In the genomic region with DNA sequence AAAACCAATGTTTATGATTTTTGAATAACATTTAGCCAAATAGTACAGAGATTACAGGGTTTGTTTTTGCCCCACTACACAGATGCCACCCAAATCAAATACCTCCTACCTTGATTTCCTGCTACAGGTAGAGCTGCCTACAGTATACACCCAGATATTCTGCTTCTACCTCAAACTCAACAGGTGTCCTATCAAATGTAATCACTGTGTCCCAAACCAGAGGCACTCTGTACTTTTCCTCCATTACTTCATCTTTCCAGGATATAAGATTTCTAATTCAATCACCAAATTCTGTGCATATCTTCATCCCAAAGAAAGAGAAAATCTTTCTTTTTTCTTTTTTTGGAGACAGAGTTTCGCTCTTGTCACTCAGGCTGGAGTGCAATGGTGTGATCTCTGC, we compare ENCODE assay signal across 20 cellular contexts. TPM values are rescaled to one million over a fixed set of nuclear protein-coding genes. Genes with fewer than 3 reads are reported as not detected.
DNase-seq lines count a peak whose midpoint lies in the region; ATAC-seq and TF ChIP-seq lines count a peak whose summit lies in the region.
"Had no signal": no experiment of that assay in that cellular context is flagged by ENCODE, and none has a peak within 500 bp of the region (broad histone marks: within the 10 kb centered on the region; RNA-seq: fewer than 3 reads in every experiment).

No MANE protein-coding gene starts in this region.

- H3K27me3 Mint-ChIP-seq in activated T-cell treated with anti-CD3 and anti-CD28 coated beads, Interleukin-2, amount 50 U/mL, for 4 hours (ENCODE audit: low read depth), result no peaks in the 10 kb centered on the region
- H3K27me3 Mint-ChIP-seq: activated naive CD8-positive, alpha-beta T cell treated with anti-CD3 and anti-CD28 coated beads, Interleukin-2, amount 10 ng/mL, durations not matched to agents 7 days and 5 days; dendritic cell treated with granulocyte-macrophage colony-stimulating factor and Interleukin-4, amounts not matched to agents 40 ng/mL and 50 ng/mL, for 4 days had no signal

- H3K36me3 ChIP-seq in Loucy (ENCODE audit: insufficient read depth, low read length) (peaks cover 66% of the 10 kb centered on the region), endocrine pancreas (ENCODE audit: control insufficient read depth, insufficient read depth, low read length) (peaks cover 6% of the 10 kb centered on the region), left lung (peaks cover 0 to 57% of the 10 kb centered on the region in 2 donors), vagina (peaks cover 0 to 28% of the 10 kb centered on the region in 2 donors)

- TF ChIP-seq POLR2A in vagina (IDR thresholded peaks at IDR 0.05), result no peak

- H3K9me3 Mint-ChIP-seq in activated T-cell treated with anti-CD3 and anti-CD28 coated beads, Interleukin-2, amount 50 U/mL, for 4 hours, result no peaks in the 10 kb centered on the region
- no peaks in the 10 kb centered on the region for H3K9me3 Mint-ChIP-seq in stimulated activated effector memory CD8-positive, alpha-beta T cell treated with anti-CD3 and anti-CD28 coated beads, Interleukin-12 subunit alpha, Interleukin-12 subunit beta, amount 100 ng/mL, for 72 hours
- H3K9me3 Mint-ChIP-seq: activated naive CD8-positive, alpha-beta T cell treated with anti-CD3 and anti-CD28 coated beads, Interleukin-2, amount 10 ng/mL, durations not matched to agents 7 days and 5 days; dendritic cell treated with granulocyte-macrophage colony-stimulating factor and Interleukin-4, amounts not matched to agents 40 ng/mL and 50 ng/mL, for 4 days; H9; nephron had no signal

- no peak overlapping the region for H3K27ac ChIP-seq in left lung
- no peak overlapping the region for H3K27ac ChIP-seq in vagina
- H3K27ac ChIP-seq: foreskin keratinocyte, VCaP had no signal

- peaks cover 65% of the 10 kb centered on the region for H3K4me1 Mint-ChIP-seq in activated T-cell treated with anti-CD3 and anti-CD28 coated beads, Interleukin-2, amount 50 U/mL, for 4 hours (ENCODE audit: low read depth)
- H3K4me1 Mint-ChIP-seq in stimulated activated effector memory CD8-positive, alpha-beta T cell treated with anti-CD3 and anti-CD28 coated beads, Interleukin-12 subunit alpha, Interleukin-12 subunit beta, amount 100 ng/mL, for 72 hours, result peaks cover 41% of the 10 kb centered on the region

- TF ChIP-seq CTCF in Loucy (conservative IDR thresholded peaks at IDR 0.05; ENCODE audit: low read length), result no peak
- TF ChIP-seq CTCF in left lung (IDR thresholded peaks at IDR 0.05), result no peak
- TF ChIP-seq CTCF in vagina (IDR thresholded peaks at IDR 0.05), result no peak

- H3K27ac Mint-ChIP-seq in stimulated activated effector memory CD8-positive, alpha-beta T cell treated with anti-CD3 and anti-CD28 coated beads, Interleukin-12 subunit alpha, Interleukin-12 subunit beta, amount 100 ng/mL, for 72 hours, result peak overlapping the region; percentile 73
- H3K27ac Mint-ChIP-seq: activated naive CD8-positive, alpha-beta T cell treated with anti-CD3 and anti-CD28 coated beads, Interleukin-2, amount 10 ng/mL, durations not matched to agents 7 days and 5 days; dendritic cell treated with granulocyte-macrophage colony-stimulating factor and Interleukin-4, amounts not matched to agents 40 ng/mL and 50 ng/mL, for 4 days had no signal

- peak overlapping the region; percentile 65 for H3K4me3 ChIP-seq in Loucy (ENCODE audit: low read length, poor library complexity, severe bottlenecking)
- H3K4me3 ChIP-seq in endocrine pancreas (ENCODE audit: control insufficient read depth, insufficient read depth, low read length), result no peak overlapping the region
- H3K4me3 ChIP-seq in left lung, result no peak overlapping the region
- H3K4me3 ChIP-seq in vagina, result no peak overlapping the region

- H3F3A ChIP-seq in Loucy (ENCODE audit: low read depth), result no peaks in the 10 kb centered on the region

- H3K9ac ChIP-seq in Loucy (ENCODE audit: low read depth, low read length, poor library complexity, severe bottlenecking), result peak overlapping the region; percentile 3
- H3K9ac ChIP-seq in endocrine pancreas (ENCODE audit: control insufficient read depth, insufficient read depth, low read length), result peak overlapping the region; percentile 41

- H4K20me1 ChIP-seq in Loucy (ENCODE audit: insufficient read depth, low read length, poor library complexity, severe bottlenecking), result peaks cover 93% of the 10 kb centered on the region

- H3K4me3 Mint-ChIP-seq in activated T-cell treated with anti-CD3 and anti-CD28 coated beads, Interleukin-2, amount 50 U/mL, for 4 hours, result peak overlapping the region; percentile 19
- peak overlapping the region; percentile 19 for H3K4me3 Mint-ChIP-seq in stimulated activated effector memory CD8-positive, alpha-beta T cell treated with anti-CD3 and anti-CD28 coated beads, Interleukin-12 subunit alpha, Interleukin-12 subunit beta, amount 100 ng/mL, for 72 hours
- H3K4me3 Mint-ChIP-seq: activated naive CD8-positive, alpha-beta T cell treated with anti-CD3 and anti-CD28 coated beads, Interleukin-2, amount 10 ng/mL, durations not matched to agents 7 days and 5 days; dendritic cell treated with granulocyte-macrophage colony-stimulating factor and Interleukin-4, amounts not matched to agents 40 ng/mL and 50 ng/mL, for 4 days; H9; nephron had no signal

- H3K27me3 ChIP-seq in Loucy (ENCODE audit: insufficient read depth, low read length, poor library complexity, severe bottlenecking) (no peaks in the 10 kb centered on the region), endocrine pancreas (ENCODE audit: control insufficient read depth, insufficient read depth, low read length) (no peaks in the 10 kb centered on the region), left lung (no peaks in the 10 kb centered on the region), vagina (no peaks in the 10 kb centered on the region)
- H3K27me3 ChIP-seq: foreskin keratinocyte had no signal

- peaks cover 32% of the 10 kb centered on the region for H3K36me3 Mint-ChIP-seq in activated T-cell treated with anti-CD3 and anti-CD28 coated beads, Interleukin-2, amount 50 U/mL, for 4 hours (ENCODE audit: insufficient read depth)
- H3K36me3 Mint-ChIP-seq in stimulated activated effector memory CD8-positive, alpha-beta T cell treated with anti-CD3 and anti-CD28 coated beads, Interleukin-12 subunit alpha, Interleukin-12 subunit beta, amount 100 ng/mL, for 72 hours, result peaks cover 96% of the 10 kb centered on the region

- no peaks in the 10 kb centered on the region for H3K9me3 ChIP-seq in Loucy (ENCODE audit: insufficient read depth, low read depth, low read length)
- H3K9me3 ChIP-seq in endocrine pancreas (ENCODE audit: control insufficient read depth, low read length), result no peaks in the 10 kb centered on the region
- H3K9me3 ChIP-seq in left lung, result no peaks in the 10 kb centered on the region
- no peaks in the 10 kb centered on the region for H3K9me3 ChIP-seq in vagina

- no peak for DNase-seq in activated T-cell treated with anti-CD3 and anti-CD28 coated beads, Interleukin-2, amount 50 U/mL, for 4 hours
- DNase-seq in activated T-cell treated with anti-CD3 and anti-CD28 coated beads for 4 hours, result no peak
- DNase-seq in stimulated activated effector memory CD8-positive, alpha-beta T cell treated with anti-CD3 and anti-CD28 coated beads, Interleukin-12 subunit alpha, Interleukin-12 subunit beta, amount 100 ng/mL, for 72 hours (ENCODE audit: low spot score in 2 of 2), result no peak
- no peak for DNase-seq in left lung
- DNase-seq in vagina (ENCODE audit: extremely low spot score in 2 of 2), result no peak
- DNase-seq: ACHN; activated naive CD8-positive, alpha-beta T cell treated with anti-CD3 and anti-CD28 coated beads, Interleukin-2, amount 10 ng/mL, durations not matched to agents 7 days and 5 days; C1 segment of cervical spinal cord; foreskin keratinocyte; H9; kidney glomerular epithelial cell; mesenchymal stem cell; NCI-H1417 treated with DMSO at 0.1 percent for 48 hours; stimulated activated CD4-positive, alpha-beta T cell treated with anti-CD3 and anti-CD28 coated beads, Interleukin-1b, Interleukin-23, amount 100 ng/mL, for 48 hours had no signal

- H3K4me1 ChIP-seq in Loucy (ENCODE audit: insufficient read depth, low read length, poor library complexity, severe bottlenecking) (peaks cover 37% of the 10 kb centered on the region), endocrine pancreas (ENCODE audit: control insufficient read depth, insufficient read depth, low read length) (peaks cover 15% of the 10 kb centered on the region), left lung (peaks cover 8 to 82% of the 10 kb centered on the region in 2 donors), vagina (peaks cover 74% of the 10 kb centered on the region)

- peaks cover 100% of the 10 kb centered on the region for H3K79me2 ChIP-seq in Loucy (ENCODE audit: insufficient read depth, low read length)

- ATAC-seq in activated T-cell treated with anti-CD3 and anti-CD28 coated beads, Interleukin-2, amount 50 U/mL, for 4 hours, result no peak
- ATAC-seq in stimulated activated effector memory CD8-positive, alpha-beta T cell treated with anti-CD3 and anti-CD28 coated beads, Interleukin-12 subunit alpha, Interleukin-12 subunit beta, amount 100 ng/mL, for 72 hours, result no peak
- ATAC-seq in GM18498 (IDR thresholded peaks at IDR 0.05; ENCODE audit: unreplicated experiment) (no peak), left lung (no peak)
- ATAC-seq: foreskin keratinocyte had no signal

- no peak overlapping the region for H2AFZ ChIP-seq in Loucy (ENCODE audit: low read length)

- H3K4me2 ChIP-seq in Loucy (ENCODE audit: low read depth, low read length, poor library complexity, severe bottlenecking), result peak overlapping the region; percentile 74

- no peaks in the 10 kb centered on the region for H3K9me2 ChIP-seq in Loucy (replicated peaks; ENCODE audit: low read depth, low read length)

- intact Hi-C loops in left lung (cut with DNase I), result no loop called here
- intact Hi-C loops in vagina (cut with DNase I), result no loop called here

RNA-seq across cellular contexts. Expression of a gene that starts 9.6 kb away (rescaled TPM):
- 100 to 1,000 TPM; 104 to 113 (median 110) TPM for total RNA-seq in activated T-cell treated with anti-CD3 and anti-CD28 coated beads, Interleukin-2, amount 50 U/mL, for 4 hours
- 100 to 1,000 TPM in 1 of 2 donors, 10 to 100 TPM in 1; 96.7 to 102 TPM for total RNA-seq in left lung
- total RNA-seq in vagina, result 88.6 TPM
